In genomic region chr12:54082402-54082892, GRCh38 we compare ENCODE assay signal across 8 cellular contexts. TPM values are rescaled to one million over a fixed set of nuclear protein-coding genes. Genes with fewer than 3 reads are reported as not detected.
DNase-seq lines count a peak whose midpoint lies in the region; ATAC-seq and TF ChIP-seq lines count a peak whose summit lies in the region.

No MANE protein-coding gene starts in this region.

- ATAC-seq in right cardiac atrium (no peak), heart left ventricle (no peak), GM21423 (IDR thresholded peaks at IDR 0.05; ENCODE audit: unreplicated experiment) (no peak), HG02610 (IDR thresholded peaks at IDR 0.05; ENCODE audit: unreplicated experiment) (no peak)
- peak; percentile 55 to 68 for ATAC-seq in naive thymus-derived CD8-positive, alpha-beta T cell

- H3K9me3 ChIP-seq in right cardiac atrium (ENCODE audit: control insufficient read depth, low read length) (no peaks in the 10 kb centered on the region), heart left ventricle (no peaks in the 10 kb centered on the region), uterus (no peaks in the 10 kb centered on the region)

- no peak for TF ChIP-seq CTCF in heart left ventricle (IDR thresholded peaks at IDR 0.05)
- no peak for TF ChIP-seq CTCF in uterus (IDR thresholded peaks at IDR 0.05)

- H3K27ac Mint-ChIP-seq in naive thymus-derived CD8-positive, alpha-beta T cell: peak overlapping the region; percentile 91 to 98 (median 96)

- peaks cover 0 to 4% (median 0%) of the 10 kb centered on the region in 5 donors for H3K27me3 Mint-ChIP-seq in naive thymus-derived CD8-positive, alpha-beta T cell

- no peaks in the 10 kb centered on the region for H3K36me3 ChIP-seq in heart left ventricle
- H3K36me3 ChIP-seq in uterus: no peaks in the 10 kb centered on the region

- peak overlapping the region; percentile 80 to 94 (median 87) for H3K4me3 Mint-ChIP-seq in naive thymus-derived CD8-positive, alpha-beta T cell

- H3K9me3 Mint-ChIP-seq in naive thymus-derived CD8-positive, alpha-beta T cell: no peaks in the 10 kb centered on the region

- H3K27ac ChIP-seq in right cardiac atrium (ENCODE audit: low read length): no peak overlapping the region
- H3K27ac ChIP-seq in heart left ventricle: peak overlapping the region in 1 of 12 donors; percentile 60
- H3K27ac ChIP-seq in uterus: peak overlapping the region; percentile 27 to 68

- H3K27me3 ChIP-seq in right cardiac atrium (ENCODE audit: control insufficient read depth, insufficient read depth) (no peaks in the 10 kb centered on the region), heart left ventricle (peaks cover 0 to 84% (median 38%) of the 10 kb centered on the region in 9 donors), uterus (no peaks in the 10 kb centered on the region)

- intact Hi-C loops in right cardiac atrium (cut with DNase I): no loop called here
- intact Hi-C loops in heart left ventricle (cut with DNase I): no loop called here
- intact Hi-C loops in uterus (cut with DNase I; ENCODE audit: low total_unique reads): no loop called here

- POLR2A ChIA-PET in naive thymus-derived CD8-positive, alpha-beta T cell (lab: Charles Lee): interaction anchor here (0.6 kb wide), 1 partner anchor 46 kb away, joined by 3 read pairs; no protein-coding TSS in a partner anchor

- WGBS in right cardiac atrium: 3% methylated on average over 35 of the region's 36 CpGs
- WGBS in heart left ventricle, 4 donors: 2 to 8% (median 4%) methylated on average over 15 to 36 of the region's 36 CpGs

- DNase-seq in right cardiac atrium: peak in 2 of 3 donors; percentile 57 to 67
- DNase-seq in heart left ventricle: no peak
- DNase-seq in activated gamma-delta T cell treated with anti-CD3 and anti-CD28 coated beads, Interleukin-2, amount 50 U/mL, for 16 hours (ENCODE audit: low read depth): peak; percentile 29
- DNase-seq in naive thymus-derived CD8-positive, alpha-beta T cell: peak; percentile 26 to 67 (median 54)
- peak; percentile 27 to 73 for DNase-seq in uterus
- DNase-seq in GM19238 (ENCODE audit: insufficient read length, low spot score): no peak

- peaks cover 20 to 53% (median 34%) of the 10 kb centered on the region in 4 donors for H3K4me1 Mint-ChIP-seq in naive thymus-derived CD8-positive, alpha-beta T cell

- H3K4me1 ChIP-seq in right cardiac atrium (ENCODE audit: control insufficient read depth, insufficient read depth, low read length): no peaks in the 10 kb centered on the region
- peaks cover 0 to 4% (median 0%) of the 10 kb centered on the region in 12 donors for H3K4me1 ChIP-seq in heart left ventricle
- H3K4me1 ChIP-seq in uterus: no peaks in the 10 kb centered on the region

- H3K36me3 Mint-ChIP-seq in naive thymus-derived CD8-positive, alpha-beta T cell: no peaks in the 10 kb centered on the region

- H3K4me3 ChIP-seq in right cardiac atrium (ENCODE audit: low read length) (peak overlapping the region; percentile 22), heart left ventricle (peak overlapping the region in 2 of 12 donors; percentile 4 to 38), uterus (peak overlapping the region in 1 of 2 donors; percentile 30)

- no peak for TF ChIP-seq POLR2A in heart left ventricle (IDR thresholded peaks at IDR 0.05)
- TF ChIP-seq POLR2A in uterus (IDR thresholded peaks at IDR 0.05): no peak

RNA-seq across cellular contexts. Expression of gene HOXC4, which starts 28.8 kb away (rescaled TPM):
- total RNA-seq in right cardiac atrium (under 1 TPM in 3 of 4 donors, not detected in 1; 0.14 to 0.37 (median 0.33) TPM), heart left ventricle (1 to 10 TPM in 1 of 9 donors, under 1 TPM in 2, not detected in 6; 0.20 to 1.2 (median 0.29) TPM), uterus (10 to 100 TPM in 1 of 4 donors, 1 to 10 TPM in 1, under 1 TPM in 1, not detected in 1; 0.83 to 28.6 (median 1.2) TPM)
- polyA plus RNA-seq in right cardiac atrium (0.32 TPM), heart left ventricle (under 1 TPM in 1 of 2 donors, not detected in 1; 0.06 TPM)
- under 1 TPM; 0.63 to 0.65 TPM for total RNA-seq in naive thymus-derived CD8-positive, alpha-beta T cell
- under 1 TPM in 2 of 3 donors, not detected in 1; 0.25 to 0.43 TPM for polyA plus RNA-seq in naive thymus-derived CD8-positive, alpha-beta T cell

RNA-seq across cellular contexts. Expression of gene HOXC5, which starts 49.6 kb away (rescaled TPM):
- not detected for total RNA-seq in right cardiac atrium
- 0.11 TPM for polyA plus RNA-seq in right cardiac atrium
- total RNA-seq in heart left ventricle: not detected
- not detected for polyA plus RNA-seq in heart left ventricle
- not detected for total RNA-seq in naive thymus-derived CD8-positive, alpha-beta T cell
- not detected for polyA plus RNA-seq in naive thymus-derived CD8-positive, alpha-beta T cell
- total RNA-seq in uterus: 10 to 100 TPM in 1 of 4 donors, 1 to 10 TPM in 1, not detected in 2; 3.5 to 10.2 TPM

RNA-seq across cellular contexts. Expression of gene HOXC6, which starts 54.2 kb away (rescaled TPM):
- under 1 TPM in 3 of 4 donors, not detected in 1; 0.34 to 0.65 (median 0.42) TPM for total RNA-seq in right cardiac atrium
- polyA plus RNA-seq in right cardiac atrium: 0.48 TPM
- total RNA-seq in heart left ventricle: under 1 TPM in 1 of 9 donors, not detected in 8; 0.40 TPM
- under 1 TPM; 0.04 to 0.08 TPM for polyA plus RNA-seq in heart left ventricle
- total RNA-seq in naive thymus-derived CD8-positive, alpha-beta T cell: not detected
- not detected for polyA plus RNA-seq in naive thymus-derived CD8-positive, alpha-beta T cell
- 10 to 100 TPM in 1 of 4 donors, 1 to 10 TPM in 2, not detected in 1; 1.2 to 20.4 (median 2.1) TPM for total RNA-seq in uterus

Comparison
In these comparisons a context has a peak if more than half of its experiments do, and no peak if none do; other contexts are left out.
1. DNase-seq: peak in right cardiac atrium (2 of 3), activated gamma-delta T cell treated with anti-CD3 and anti-CD28 coated beads, Interleukin-2, amount 50 U/mL, for 16 hours (single experiment), naive thymus-derived CD8-positive, alpha-beta T cell (10 of 10) and uterus (2 of 2); none in heart left ventricle (0 of 5) and GM19238 (single experiment).
2. ATAC-seq: peak in naive thymus-derived CD8-positive, alpha-beta T cell (2 of 2); none in right cardiac atrium (0 of 2), heart left ventricle (0 of 4), GM21423 (single experiment) and HG02610 (single experiment).